ENCODE assay signal across 6 cellular contexts in genomic region chr19:38362946-38363688, GRCh38. TPM values are rescaled to one million over a fixed set of nuclear protein-coding genes. Genes with fewer than 3 reads are reported as not detected.
DNase-seq lines count a peak whose midpoint lies in the region; ATAC-seq, FAIRE-seq and TF ChIP-seq lines count a peak whose summit lies in the region.
"Not testable (repeated sequence)": the region's sequence is repeated elsewhere in the genome, so short reads cannot be mapped to it uniquely, and the experiment has no call there.
"Had no signal": no experiment of that assay in that cellular context is flagged by ENCODE, and none has a peak within 500 bp of the region (broad histone marks: within the 10 kb centered on the region; RNA-seq: fewer than 3 reads in every experiment).

No MANE protein-coding gene starts in this region.

- H3K36me3 Mint-ChIP-seq in T-helper 1 cell treated with Interleukin-12 subunit alpha and Interleukin-12 subunit beta and Interleukin-4 antibody, amounts not matched to agents 30 μg/mL and 1 μg/mL, for 36 hours (ENCODE audit: low read depth); astrocyte (ENCODE audit: low read depth, unreplicated experiment): not testable (repeated sequence)

- peak overlapping the region; percentile 44 for H3K4me3 Mint-ChIP-seq in T-helper 1 cell treated with Interleukin-12 subunit alpha and Interleukin-12 subunit beta and Interleukin-4 antibody, amounts not matched to agents 30 μg/mL and 1 μg/mL, for 36 hours
- H3K4me3 Mint-ChIP-seq in astrocyte (ENCODE audit: unreplicated experiment) = not testable (repeated sequence)

- H3K27ac ChIP-seq in HCT116 (ENCODE audit: low read depth, low read length) (peak overlapping the region; percentile 74), heart right ventricle (peak overlapping the region in 1 of 10 donors; percentile 78)
- not testable (repeated sequence) for H3K27ac ChIP-seq in astrocyte (ENCODE audit: low read depth, low read length)

- peak overlapping the region; percentile 99 for H3K4me2 ChIP-seq in HCT116 (ENCODE audit: low read length)
- peak overlapping the region; percentile 85 for H3K4me2 ChIP-seq in astrocyte (ENCODE audit: low read length)

- H3K79me2 ChIP-seq in HCT116 (ENCODE audit: insufficient read depth, low read length); astrocyte (ENCODE audit: insufficient read depth, low read length): not testable (repeated sequence)

- FAIRE-seq in astrocyte (lab: Jason Lieb, UNC) = not testable (repeated sequence)

- H3K4me1 ChIP-seq in HCT116 (ENCODE audit: control insufficient read depth in 1 of 2, insufficient read depth in 2 of 2, low read length in 2 of 2) (peaks cover 8 to 20% of the 10 kb centered on the region in 2 experiments; a peak in 3 of 4 replicates), heart right ventricle (peaks cover 0 to 20% (median 13%) of the 10 kb centered on the region in 9 donors)
- not testable (repeated sequence) for H3K4me1 ChIP-seq in astrocyte (ENCODE audit: insufficient read depth, low read length); neuron (ENCODE audit: insufficient read depth, low read length)

- not testable (repeated sequence) for H3K9me3 Mint-ChIP-seq in T-helper 1 cell treated with Interleukin-12 subunit alpha and Interleukin-12 subunit beta and Interleukin-4 antibody, amounts not matched to agents 30 μg/mL and 1 μg/mL, for 36 hours; astrocyte (ENCODE audit: unreplicated experiment)

- H4K20me1 ChIP-seq in HCT116 (ENCODE audit: insufficient read depth); astrocyte (ENCODE audit: insufficient read depth, low read length): not testable (repeated sequence)

- not testable (repeated sequence) for H3K9me2 ChIP-seq in HCT116 (ENCODE audit: insufficient read depth)

- not testable (repeated sequence) for H3K27ac Mint-ChIP-seq in T-helper 1 cell treated with Interleukin-12 subunit alpha and Interleukin-12 subunit beta and Interleukin-4 antibody, amounts not matched to agents 30 μg/mL and 1 μg/mL, for 36 hours; astrocyte (ENCODE audit: unreplicated experiment)

- H3K27me3 Mint-ChIP-seq in T-helper 1 cell treated with Interleukin-12 subunit alpha and Interleukin-12 subunit beta and Interleukin-4 antibody, amounts not matched to agents 30 μg/mL and 1 μg/mL, for 36 hours (ENCODE audit: low read depth) = peaks cover 22% of the 10 kb centered on the region
- H3K27me3 Mint-ChIP-seq in astrocyte (ENCODE audit: low read depth, unreplicated experiment) = peaks cover 39% of the 10 kb centered on the region

- CTCF ChIA-PET in HCT116 (lab: Charles Lee) = not testable (repeated sequence)

- WGBS in heart right ventricle, 2 donors = 81 to 88% methylated on average over 14 of the region's 16 CpGs

- RAD21 ChIA-PET in HCT116 (lab: Charles Lee; ENCODE audit: low non-redundant PET in 1 of 2, low total read pairs in 2 of 2, uncharacterized antibody in 2 of 2, unreplicated experiment in 2 of 2) = interaction anchor here in 1 of 2 experiments (0.6 kb wide), 1 partner anchor 36 kb away, joined by 3 read pairs; no protein-coding TSS in a partner anchor

- not testable (repeated sequence) for TF ChIP-seq POLR2A in HCT116 (IDR thresholded peaks at IDR 0.05; ENCODE audit: borderline replicate concordance, extremely low read depth, insufficient read depth, insufficient read length)

- not testable (repeated sequence) for H3K36me3 ChIP-seq in HCT116 (ENCODE audit: control insufficient read depth in 1 of 2, insufficient read depth in 2 of 2, low read length in 2 of 2); astrocyte (ENCODE audit: insufficient read depth, low read length); heart right ventricle; neuron (ENCODE audit: insufficient read depth, low read length)

- not testable (repeated sequence) for ATAC-seq in HCT116, heart right ventricle

- H3K4me1 Mint-ChIP-seq in T-helper 1 cell treated with Interleukin-12 subunit alpha and Interleukin-12 subunit beta and Interleukin-4 antibody, amounts not matched to agents 30 μg/mL and 1 μg/mL, for 36 hours (ENCODE audit: low read depth) = peaks cover 14% of the 10 kb centered on the region
- not testable (repeated sequence) for H3K4me1 Mint-ChIP-seq in astrocyte (ENCODE audit: low read depth, unreplicated experiment)

- H3K4me3 ChIP-seq in HCT116 (replicated peaks in 1 of 2; ENCODE audit: low read depth in 1 of 2, low read length in 2 of 2) (peak overlapping the region; percentile 55 to 68), heart right ventricle (peak overlapping the region in 9 of 10 donors; percentile 63 to 94 (median 73)), neuron (ENCODE audit: low read length) (peak overlapping the region; percentile 54)
- not testable (repeated sequence) for H3K4me3 ChIP-seq in astrocyte (ENCODE audit: insufficient read depth, low read depth, low read length)

- POLR2A ChIA-PET in HCT116 (lab: Charles Lee) = interaction anchor here (1.7 to 2.3 kb wide), 2 partner anchors 11 to 24 kb away, joined by 7 to 12 read pairs; partner anchors contain the start of genes GGN and PSMD8

- TF ChIP-seq CTCF in HCT116 (IDR thresholded peaks at IDR 0.05 in 2 of 3, conservative IDR thresholded peaks at IDR 0.05 in 1 of 3; ENCODE audit: borderline replicate concordance in 1 of 3, insufficient read depth in 1 of 3, low read depth in 2 of 3, low read length in 2 of 3); astrocyte (IDR thresholded peaks at IDR 0.05; ENCODE audit: insufficient read depth, low read depth, low read length); heart right ventricle (IDR thresholded peaks at IDR 0.05): not testable (repeated sequence)

- not testable (repeated sequence) for H2AFZ ChIP-seq in HCT116 (ENCODE audit: low read depth, low read length, poor library complexity, severe bottlenecking); neuron (ENCODE audit: low read depth, low read length)
- peak overlapping the region; percentile 87 for H2AFZ ChIP-seq in astrocyte (ENCODE audit: low read depth, low read length)

- peaks cover 11% of the 10 kb centered on the region; the same call in 1 of the 2 replicates for H3K27me3 ChIP-seq in HCT116 (ENCODE audit: insufficient read depth, low read length)
- H3K27me3 ChIP-seq in astrocyte (ENCODE audit: insufficient read depth, low read length) = peaks cover 21% of the 10 kb centered on the region
- H3K27me3 ChIP-seq in heart right ventricle = peaks cover 0 to 36% (median 12%) of the 10 kb centered on the region in 7 donors
- peaks cover 25% of the 10 kb centered on the region for H3K27me3 ChIP-seq in neuron (ENCODE audit: insufficient read depth, low read length)

- intact Hi-C loops in HCT116 (cut with micrococcal nuclease); heart right ventricle (cut with DNase I): not testable (repeated sequence)

- TF ChIP-seq RAD21 in HCT116 (IDR thresholded peaks at IDR 0.05; ENCODE audit: low read depth) = not testable (repeated sequence)

- BruUV-seq in HCT116 (replicated peaks; lab: Mats Ljungman, UMichigan) = not testable (repeated sequence)

- DNase-seq in HCT116 (ENCODE audit: low read depth, low spot score); astrocyte (ENCODE audit: low read depth); heart right ventricle: not testable (repeated sequence)

- H3K9ac ChIP-seq in HCT116 (ENCODE audit: low read length); astrocyte (ENCODE audit: low read length): not testable (repeated sequence)

- not testable (repeated sequence) for H3K9me3 ChIP-seq in HCT116 (ENCODE audit: control insufficient read depth in 1 of 2, insufficient read depth in 1 of 2, low read depth in 1 of 2, low read length in 2 of 2); astrocyte (ENCODE audit: insufficient read depth, low read depth, low read length); heart right ventricle; neuron (ENCODE audit: low read length)

RNA-seq across cellular contexts. Expression of gene PSMD8, which starts 11.3 kb away (rescaled TPM):
- 195 TPM for total RNA-seq in HCT116 (2021; ENCODE audit: unreplicated experiment)
- polyA plus RNA-seq in HCT116 (2012) = 287 and 325 TPM in 2 replicates
- total RNA-seq in astrocyte = 215 and 218 TPM in 2 replicates
- total RNA-seq in heart right ventricle = 100 to 1,000 TPM; 234 to 426 (median 302) TPM
- 100 to 1,000 TPM; 113 to 513 TPM for polyA plus RNA-seq in heart right ventricle

RNA-seq across cellular contexts. Expression of gene GGN, which starts 24.7 kb away (rescaled TPM):
- total RNA-seq in HCT116 (2021; ENCODE audit: unreplicated experiment) (0.47 TPM), astrocyte (2.1 and 2.8 TPM in 2 replicates), heart right ventricle (under 1 TPM in 5 of 10 donors, not detected in 5; 0.13 to 0.57 (median 0.40) TPM)
- 0.52 and 1.2 TPM in 2 replicates for polyA plus RNA-seq in HCT116 (2012)
- under 1 TPM in 1 of 2 donors, not detected in 1; 0.22 TPM for polyA plus RNA-seq in heart right ventricle
- total RNA-seq: subcutaneous adipose tissue had no signal

RNA-seq across cellular contexts. Expression of gene SPRED3, which starts 25.4 kb away (rescaled TPM):
- total RNA-seq in HCT116 (2021; ENCODE audit: unreplicated experiment) (3.4 TPM), astrocyte (17.3 and 19.0 TPM in 2 replicates), heart right ventricle (1 to 10 TPM in 2 of 10 donors, under 1 TPM in 8; 0.17 to 1.7 (median 0.58) TPM)
- polyA plus RNA-seq in HCT116 (2012) = 1.7 and 2.3 TPM in 2 replicates
- polyA plus RNA-seq in heart right ventricle = under 1 TPM; 0.44 to 0.51 TPM

RNA-seq across cellular contexts. Expression of gene CATSPERG, which starts 27.5 kb away (rescaled TPM):
- 3.5 TPM for total RNA-seq in HCT116 (2021; ENCODE audit: unreplicated experiment)
- 1.5 and 2.5 TPM in 2 replicates for polyA plus RNA-seq in HCT116 (2012)
- 2.2 and 6.4 TPM in 2 replicates for total RNA-seq in astrocyte
- total RNA-seq in heart right ventricle = 1 to 10 TPM in 5 of 10 donors, under 1 TPM in 5; 0.74 to 4.9 (median 1.1) TPM
- polyA plus RNA-seq in heart right ventricle = 1 to 10 TPM; 1.1 to 2.5 TPM

RNA-seq across cellular contexts. Expression of gene FAM98C, which starts 39.8 kb away (rescaled TPM):
- total RNA-seq in HCT116 (2021; ENCODE audit: unreplicated experiment) = 33.8 TPM
- 38.7 and 44.5 TPM in 2 replicates for polyA plus RNA-seq in HCT116 (2012)
- 11.9 and 15.0 TPM in 2 replicates for total RNA-seq in astrocyte
- 10 to 100 TPM in 9 of 10 donors, 1 to 10 TPM in 1; 9.8 to 16.1 (median 12.2) TPM for total RNA-seq in heart right ventricle
- 10 to 100 TPM; 13.3 to 14.1 TPM for polyA plus RNA-seq in heart right ventricle
